In genomic region chr4:170589597-170590191, GRCh38 we compare ENCODE assay signal across 9 cellular contexts.
A peak's percentile ranks its signal among the peaks of the same experiment; 100 is the strongest.
DNase-seq lines count a peak whose midpoint lies in the region; ATAC-seq and TF ChIP-seq lines count a peak whose summit lies in the region.
"Had no signal": no experiment of that assay in that cellular context is flagged by ENCODE, and none has a peak within 500 bp of the region (broad histone marks: within the 10 kb centered on the region; RNA-seq: fewer than 3 reads in every experiment).

No MANE protein-coding gene starts in this region.

- TF ChIP-seq CTCF in SU-DHL-6 (IDR thresholded peaks at IDR 0.05; ENCODE audit: insufficient read depth, low read length, poor library complexity, severe bottlenecking) (peak; percentile 11), neural cell (IDR thresholded peaks at IDR 0.05; ENCODE audit: poor library complexity, severe bottlenecking) (peak; percentile 87)

- H3K27ac ChIP-seq in SU-DHL-6 (ENCODE audit: low read depth, low read length), result no peak overlapping the region
- H3K27ac ChIP-seq in neural cell (ENCODE audit: low read length), result no peak overlapping the region

- peaks cover 17% of the 10 kb centered on the region for H3K9me3 Mint-ChIP-seq in activated T-helper 17 cell treated with anti-CD3 and anti-CD28 coated beads, Interleukin-2, amount 50 U/mL, for 72 hours

- H3K27me3 ChIP-seq in SU-DHL-6 (ENCODE audit: low read length) (no peaks in the 10 kb centered on the region; the same call in 1 of the 2 replicates), neural cell (ENCODE audit: insufficient read depth, low read depth, low read length) (no peaks in the 10 kb centered on the region)

- H3K79me2 ChIP-seq in SU-DHL-6 (ENCODE audit: insufficient read depth, low read length), result no peaks in the 10 kb centered on the region
- no peaks in the 10 kb centered on the region for H3K79me2 ChIP-seq in neural cell (replicated peaks; ENCODE audit: insufficient read depth, low read length)

- TF ChIP-seq EP300 in neural cell (conservative IDR thresholded peaks at IDR 0.05; ENCODE audit: poor library complexity, severe bottlenecking), result no peak

- no peak overlapping the region for H3K27ac Mint-ChIP-seq in activated T-helper 17 cell treated with anti-CD3 and anti-CD28 coated beads, Interleukin-2, amount 50 U/mL, for 72 hours

- H3K9me2 ChIP-seq in SU-DHL-6 (replicated peaks; ENCODE audit: insufficient read depth, low read length), result no peaks in the 10 kb centered on the region
- no peaks in the 10 kb centered on the region for H3K9me2 ChIP-seq in neural cell (ENCODE audit: insufficient read depth, low read length)

- no peaks in the 10 kb centered on the region for H3F3A ChIP-seq in SU-DHL-6 (ENCODE audit: insufficient read depth)
- no peaks in the 10 kb centered on the region for H3F3A ChIP-seq in neural cell (ENCODE audit: insufficient read depth, low read length, poor library complexity, severe bottlenecking)

- no peaks in the 10 kb centered on the region for H3K36me3 Mint-ChIP-seq in activated T-helper 17 cell treated with anti-CD3 and anti-CD28 coated beads, Interleukin-2, amount 50 U/mL, for 72 hours (ENCODE audit: low read depth)

- H4K20me1 ChIP-seq in SU-DHL-6 (ENCODE audit: low read depth, low read length) (no peaks in the 10 kb centered on the region), neural cell (ENCODE audit: insufficient read depth) (no peaks in the 10 kb centered on the region)

- H3K4me3 ChIP-seq in SU-DHL-6 (ENCODE audit: insufficient read depth, low read length, poor library complexity, severe bottlenecking) (no peak overlapping the region), neural cell (ENCODE audit: low read length) (no peak overlapping the region)
- H3K4me3 ChIP-seq: K562 had no signal

- H3K27me3 Mint-ChIP-seq in activated T-helper 17 cell treated with anti-CD3 and anti-CD28 coated beads, Interleukin-2, amount 50 U/mL, for 72 hours, result no peaks in the 10 kb centered on the region

- H3K4me1 Mint-ChIP-seq in activated T-helper 17 cell treated with anti-CD3 and anti-CD28 coated beads, Interleukin-2, amount 50 U/mL, for 72 hours, result no peaks in the 10 kb centered on the region

- no peak overlapping the region for H3K9ac ChIP-seq in SU-DHL-6 (ENCODE audit: low read length)
- no peak overlapping the region for H3K9ac ChIP-seq in neural cell (ENCODE audit: low read length)

- DNase-seq in EH (ENCODE audit: low read depth) (peak; percentile 10), DMS79 (lab: John Stamatoyannopoulos, UW) (no peak), C1 segment of cervical spinal cord (lab: John Stamatoyannopoulos, UW) (no peak)

- H2AFZ ChIP-seq in SU-DHL-6 (ENCODE audit: low read depth, low read length, severe bottlenecking) (no peak overlapping the region), neural cell (ENCODE audit: low read depth, low read length) (no peak overlapping the region)

- peak; percentile 96 for ATAC-seq in GM21390 (IDR thresholded peaks at IDR 0.05; ENCODE audit: unreplicated experiment)
- peak; percentile 98 for ATAC-seq in HG03521 (IDR thresholded peaks at IDR 0.05; ENCODE audit: unreplicated experiment)
- no peak for ATAC-seq in activated T-helper 17 cell treated with anti-CD3 and anti-CD28 coated beads, Interleukin-2, amount 50 U/mL, for 72 hours (replicated peaks)
- ATAC-seq: K562 had no signal

- H3K4me2 ChIP-seq in SU-DHL-6 (ENCODE audit: low read depth, low read length, poor library complexity, severe bottlenecking) (no peak overlapping the region), neural cell (ENCODE audit: low read length) (no peak overlapping the region)

- TF ChIP-seq RAD21 in neural cell (conservative IDR thresholded peaks at IDR 0.05), result peak; percentile 88

- H3K9me3 ChIP-seq in SU-DHL-6 (ENCODE audit: insufficient read depth, low read length) (no peaks in the 10 kb centered on the region), neural cell (ENCODE audit: low read length) (no peaks in the 10 kb centered on the region)

- H3K36me3 ChIP-seq in SU-DHL-6 (ENCODE audit: low read length) (no peaks in the 10 kb centered on the region), neural cell (ENCODE audit: insufficient read depth, low read length) (no peaks in the 10 kb centered on the region)

- H3K4me3 Mint-ChIP-seq in activated T-helper 17 cell treated with anti-CD3 and anti-CD28 coated beads, Interleukin-2, amount 50 U/mL, for 72 hours, result no peak overlapping the region

TF ChIP-seq in neural cell, 6 proteins besides CTCF, POLR2A, EP300 and RAD21:
- TF ChIP-seq TAF1 (IDR thresholded peaks at IDR 0.05; ENCODE audit: low read depth), result no peak
- peak; percentile 18 for TF ChIP-seq MXI1 (conservative IDR thresholded peaks at IDR 0.05; ENCODE audit: poor library complexity, severe bottlenecking)
- TF ChIP-seq EZH2 (IDR thresholded peaks at IDR 0.05; ENCODE audit: borderline replicate concordance, insufficient read depth, low read length, poor library complexity, severe bottlenecking), result no peak
- peak; percentile 87 for TF ChIP-seq SMC3 (conservative IDR thresholded peaks at IDR 0.05; ENCODE audit: poor library complexity)
- TF ChIP-seq REST (IDR thresholded peaks at IDR 0.05; ENCODE audit: borderline replicate concordance), result no peak
- no peak for TF ChIP-seq POLR2AphosphoS5 (IDR thresholded peaks at IDR 0.05)
